Comparison of ENCODE assay signal across 1 cellular context in genomic region chr1:70205076-70205436, GRCh38.
TF ChIP-seq lines count a peak whose summit lies in the region.

No MANE protein-coding gene starts in this region.

TF ChIP-seq in HCT116, 20 proteins besides CTCF, POLR2A, EP300 and RAD21 (continued from another document):
- TF ChIP-seq REST (IDR thresholded peaks at IDR 0.05; ENCODE audit: low read depth) (no peak), ZFX (IDR thresholded peaks at IDR 0.05) (no peak), ELF1 (IDR thresholded peaks at IDR 0.05; ENCODE audit: borderline replicate concordance, low read depth) (no peak), JUND (IDR thresholded peaks at IDR 0.05) (no peak), CEBPB (IDR thresholded peaks at IDR 0.05; ENCODE audit: low read depth) (no peak), YY1 (IDR thresholded peaks at IDR 0.05; ENCODE audit: extremely low read depth, insufficient replicate concordance, low read depth, low read length) (no peak)
